Comparison of ENCODE assay signal across 19 cellular contexts in genomic region chr7:107946881-107947280, GRCh38. TPM values are rescaled to one million over a fixed set of nuclear protein-coding genes. Genes with fewer than 3 reads are reported as not detected.
A peak's percentile ranks its signal among the peaks of the same experiment; 100 is the strongest.
DNase-seq lines count a peak whose midpoint lies in the region; ATAC-seq and TF ChIP-seq lines count a peak whose summit lies in the region.
"Had no signal": no experiment of that assay in that cellular context is flagged by ENCODE, and none has a peak within 500 bp of the region (broad histone marks: within the 10 kb centered on the region; RNA-seq: fewer than 3 reads in every experiment).

No MANE protein-coding gene starts in this region.

- no peak overlapping the region for H3K4me3 ChIP-seq in tibial nerve
- H3K4me3 ChIP-seq: psoas muscle, testis had no signal

- H3K36me3 Mint-ChIP-seq in mesothelial cell of epicardium: peaks cover 64% of the 10 kb centered on the region
- no peaks in the 10 kb centered on the region for H3K36me3 Mint-ChIP-seq in CD4-positive, alpha-beta T cell (ENCODE audit: low read depth)

- POLR2A ChIA-PET in RWPE1 (lab: Yijun Ruan, JAX; ENCODE audit: low non-redundant PET): no interaction called here
- POLR2A ChIA-PET in CD4-positive, alpha-beta T cell (lab: Charles Lee): no interaction called here

- peak in 1 of 2 donors; percentile 50 for TF ChIP-seq EP300 in tibial nerve (IDR thresholded peaks at IDR 0.05)

- H3K4me3 Mint-ChIP-seq in mesothelial cell of epicardium: no peak overlapping the region
- H3K4me3 Mint-ChIP-seq in CD4-positive, alpha-beta T cell: no peak overlapping the region

- peaks cover 0 to 68% (median 48%) of the 10 kb centered on the region in 4 donors for H3K4me1 ChIP-seq in tibial nerve

- ATAC-seq in GM18868 (IDR thresholded peaks at IDR 0.05; ENCODE audit: unreplicated experiment): no peak
- ATAC-seq in CD4-positive, alpha-beta T cell (ENCODE audit: poor library complexity): no peak
- ATAC-seq in HG03469 (IDR thresholded peaks at IDR 0.05; ENCODE audit: unreplicated experiment): no peak
- ATAC-seq: psoas muscle had no signal

- no peaks in the 10 kb centered on the region for H3K9me3 ChIP-seq in tibial nerve
- no peaks in the 10 kb centered on the region for H3K9me3 ChIP-seq in CD4-positive, alpha-beta T cell (ENCODE audit: control insufficient read depth, low read length)
- H3K9me3 ChIP-seq: psoas muscle, testis had no signal

- no peak for TF ChIP-seq CTCF in RWPE1 (conservative IDR thresholded peaks at IDR 0.05; ENCODE audit: low read depth)
- no peak for TF ChIP-seq CTCF in mesothelial cell of epicardium (IDR thresholded peaks at IDR 0.05; ENCODE audit: unreplicated experiment)
- no peak for TF ChIP-seq CTCF in tibial nerve (IDR thresholded peaks at IDR 0.05)
- no peak for TF ChIP-seq CTCF in CD4-positive, alpha-beta T cell (IDR thresholded peaks at IDR 0.05)

- TF ChIP-seq POLR2A in tibial nerve (IDR thresholded peaks at IDR 0.05): no peak

- H3K27ac ChIP-seq in RWPE1 (peak overlapping the region; percentile 41; the same call in 1 of the 2 replicates), cingulate gyrus (ENCODE audit: low read depth, low read length) (peak overlapping the region; percentile 41), tibial nerve (peak overlapping the region; percentile 38 to 91 (median 64))
- H3K27ac ChIP-seq in CD4-positive, alpha-beta T cell (ENCODE audit: low read depth, low read length): no peak overlapping the region
- H3K27ac ChIP-seq: psoas muscle had no signal

- H3K27ac Mint-ChIP-seq in mesothelial cell of epicardium: peak overlapping the region; percentile 35
- H3K27ac Mint-ChIP-seq in CD4-positive, alpha-beta T cell: no peak overlapping the region

- peaks cover 0 to 60% (median 5%) of the 10 kb centered on the region in 3 donors for H3K36me3 ChIP-seq in tibial nerve

- peaks cover 44% of the 10 kb centered on the region for H3K4me1 Mint-ChIP-seq in mesothelial cell of epicardium
- no peaks in the 10 kb centered on the region for H3K4me1 Mint-ChIP-seq in CD4-positive, alpha-beta T cell (ENCODE audit: low read depth)

- CTCF ChIA-PET in RWPE1 (lab: Yijun Ruan, JAX): interaction anchor here (1.4 kb wide), 1 partner anchor 68 kb away, joined by 3 read pairs; no protein-coding TSS in a partner anchor
- CTCF ChIA-PET in CD4-positive, alpha-beta T cell (lab: Charles Lee): no interaction called here

- no peaks in the 10 kb centered on the region for H3K27me3 ChIP-seq in tibial nerve
- H3K27me3 ChIP-seq in CD4-positive, alpha-beta T cell (ENCODE audit: control insufficient read depth, insufficient read depth, low read length): no peaks in the 10 kb centered on the region
- H3K27me3 ChIP-seq: testis had no signal

- no peaks in the 10 kb centered on the region for H3K27me3 Mint-ChIP-seq in mesothelial cell of epicardium (ENCODE audit: low read depth)
- H3K27me3 Mint-ChIP-seq in CD4-positive, alpha-beta T cell: no peaks in the 10 kb centered on the region

- intact Hi-C loops in CD4-positive, alpha-beta T cell (cut with DNase I, micrococcal nuclease): no loop called here

- DNase-seq in RWPE1 (ENCODE audit: low spot score): no peak
- DNase-seq in mesothelial cell of epicardium (ENCODE audit: low spot score in 2 of 2, unreplicated experiment in 2 of 2): no peak
- no peak for DNase-seq in tibial nerve (ENCODE audit: low spot score in 2 of 2)
- no peak for DNase-seq in CD4-positive, alpha-beta T cell
- DNase-seq: activated CD4-positive, alpha-beta T cell treated with anti-CD3 and anti-CD28 coated beads for 48 hours; activated effector memory CD4-positive, alpha-beta T cell treated with Interleukin-2 at 50 U/mL for 16 hours; DND-41; effector memory CD4-positive, alpha-beta T cell; islet precursor cell; NCI-H1092 treated with DMSO at 0.1 percent for 48 hours; NCI-H2081 treated with DMSO at 0.1 percent for 48 hours; NCI-H524; psoas muscle; SHP77; T-helper 1 cell; testis had no signal

- no peaks in the 10 kb centered on the region for H3K9me3 Mint-ChIP-seq in mesothelial cell of epicardium
- H3K9me3 Mint-ChIP-seq in CD4-positive, alpha-beta T cell: no peaks in the 10 kb centered on the region

- 46 to 47% methylated on average over 6 of the region's 6 CpGs for WGBS in tibial nerve, 2 donors

RNA-seq across cellular contexts. Expression of gene DLD, which starts 55.9 kb away (rescaled TPM):
- 58.3 to 61.5 TPM (median 61.4 TPM) in 3 replicates for total RNA-seq in mesothelial cell of epicardium
- 10 to 100 TPM; 43.5 to 67.3 (median 59.9) TPM for total RNA-seq in tibial nerve
- total RNA-seq in CD4-positive, alpha-beta T cell: 10 to 100 TPM; 74.3 to 74.9 TPM

RNA-seq across cellular contexts. Expression of gene LAMB1, which starts 56.1 kb away (rescaled TPM):
- total RNA-seq in mesothelial cell of epicardium (556 to 593 TPM (median 584 TPM) in 3 replicates), tibial nerve (100 to 1,000 TPM; 232 to 563 (median 357) TPM)
- not detected for total RNA-seq in CD4-positive, alpha-beta T cell

Comparison
In these comparisons a context has a peak if more than half of its experiments do, and no peak if none do; other contexts are left out.
1. RNA of gene LAMB1, which starts 56.1 kb away (total RNA-seq): 556 to 593 TPM in mesothelial cell of epicardium and 232 to 563 TPM in tibial nerve; not detected in CD4-positive, alpha-beta T cell; every median in the first group is over 100 times any median in the second.